Comparison of ENCODE assay signal across 8 cellular contexts in the genomic region with DNA sequence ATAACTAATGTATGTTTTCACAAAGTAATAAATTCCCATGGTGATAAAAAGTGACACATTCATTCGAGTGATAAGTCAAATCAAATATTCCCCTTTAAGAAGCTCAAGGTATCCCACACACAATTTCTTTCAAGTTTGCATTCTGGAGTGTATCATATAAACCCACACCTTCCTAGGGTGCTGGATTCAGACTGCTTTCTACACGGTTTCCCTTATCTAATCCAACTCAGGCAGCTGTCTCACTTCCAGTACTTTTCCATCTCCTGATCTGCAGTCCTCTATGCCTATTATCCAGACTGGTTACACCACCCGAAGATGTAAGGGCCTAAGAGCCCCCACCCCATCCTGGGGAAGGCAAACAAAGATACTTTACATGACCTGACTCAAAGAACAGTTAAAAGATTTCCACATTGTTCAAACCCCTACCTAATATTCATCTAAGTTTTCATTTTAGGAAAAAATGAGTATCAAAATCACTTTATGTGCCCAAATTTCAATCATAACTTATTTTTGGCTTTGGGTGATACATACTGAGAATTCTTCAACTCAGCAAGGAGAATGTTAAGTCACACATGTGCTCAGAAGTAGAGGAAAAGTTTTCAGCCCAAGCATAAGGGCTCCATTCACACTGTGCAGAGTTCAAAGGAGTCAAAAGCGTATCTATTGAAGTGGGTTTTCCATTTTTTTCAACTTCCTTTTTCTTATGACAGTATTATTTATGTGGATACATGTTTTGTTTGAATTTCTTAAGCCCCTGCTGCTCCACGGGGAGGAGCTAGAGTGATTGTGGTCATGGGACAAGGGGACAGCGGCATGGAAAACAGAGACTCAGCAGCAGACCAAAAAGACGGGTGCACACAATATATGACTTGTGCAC. TPM values are rescaled to one million over a fixed set of nuclear protein-coding genes. Genes with fewer than 3 reads are reported as not detected.
A peak's percentile ranks its signal among the peaks of the same experiment; 100 is the strongest.
DNase-seq lines count a peak whose midpoint lies in the region; ATAC-seq and TF ChIP-seq lines count a peak whose summit lies in the region.

No MANE protein-coding gene starts in this region.

- H3K4me3 Mint-ChIP-seq in memory B cell: peak overlapping the region; percentile 51

- no peaks in the 10 kb centered on the region for H3K27me3 Mint-ChIP-seq in memory B cell

- peak; percentile 18 for TF ChIP-seq CTCF in cardiac muscle cell (IDR thresholded peaks at IDR 0.05; ENCODE audit: low read depth, low read length)
- TF ChIP-seq CTCF in brain microvascular endothelial cell (IDR thresholded peaks at IDR 0.05; ENCODE audit: low read depth, low read length, missing control alignments): peak; percentile 38

- in situ Hi-C loops in brain microvascular endothelial cell (cut with HindIII; ENCODE audit: low pct_ligation_motif_present, low sequenced_read_pairs): no loop called here

- peak overlapping the region; percentile 100 for H3K27ac ChIP-seq in cardiac muscle cell
- H3K27ac ChIP-seq in brain microvascular endothelial cell: peak overlapping the region; percentile 98
- H3K27ac ChIP-seq in temporal lobe (ENCODE audit: low read depth, low read length): peak overlapping the region; percentile 94

- no peaks in the 10 kb centered on the region for H3K9me3 Mint-ChIP-seq in memory B cell

- peaks cover 71% of the 10 kb centered on the region for H3K4me1 ChIP-seq in cardiac muscle cell (ENCODE audit: low read depth)

- peak overlapping the region; percentile 58 for H3K27ac Mint-ChIP-seq in memory B cell

- H3K9me3 ChIP-seq in cardiac muscle cell (ENCODE audit: low read depth): no peaks in the 10 kb centered on the region

- H3K36me3 Mint-ChIP-seq in memory B cell: peaks cover 7% of the 10 kb centered on the region

- DNase-seq in cardiac muscle cell (ENCODE audit: low read depth in 1 of 2, low spot score in 1 of 2) (peak; percentile 29 to 59), Right ventricle myocardium inferior (ENCODE audit: missing footprints) (no peak), RPMI7951 (ENCODE audit: low read depth) (peak; percentile 58), brain microvascular endothelial cell (no peak), memory B cell (ENCODE audit: low spot score in 2 of 2) (no peak), kidney tubule cell (ENCODE audit: low spot score) (no peak), ureter (ENCODE audit: low spot score) (no peak)

- H3K4me1 Mint-ChIP-seq in memory B cell: peaks cover 36% of the 10 kb centered on the region

- ATAC-seq in Right ventricle myocardium inferior: no peak
- peak; percentile 15 for ATAC-seq in memory B cell (ENCODE audit: low read depth)

- no peaks in the 10 kb centered on the region for H3K36me3 ChIP-seq in cardiac muscle cell
- peaks cover 4% of the 10 kb centered on the region for H3K36me3 ChIP-seq in brain microvascular endothelial cell (replicated peaks)

- H3K27me3 ChIP-seq in cardiac muscle cell (no peaks in the 10 kb centered on the region), brain microvascular endothelial cell (replicated peaks) (no peaks in the 10 kb centered on the region)

- H3K4me3 ChIP-seq in cardiac muscle cell (no peak overlapping the region), brain microvascular endothelial cell (ENCODE audit: low read depth, low read length) (no peak overlapping the region)

- intact Hi-C loops in Right ventricle myocardium inferior (cut with DNase I): loop anchor here (2.0 to 5.0 kb wide), 2 partner anchors 41 to 98 kb away; a partner anchor contains a TSS

RNA-seq across cellular contexts. Expression of a gene that starts 41.8 kb away (rescaled TPM):
- total RNA-seq in cardiac muscle cell (48.0 and 65.4 TPM in 2 replicates), Right ventricle myocardium inferior (76.4 TPM), temporal lobe (139 TPM), ureter (167 TPM)
- polyA plus RNA-seq in cardiac muscle cell: 67.5 and 72.5 TPM in 2 replicates
- total RNA-seq in RPMI7951 (2014; rRNA removed; shearing (Covaris generic)): 84.3 and 91.2 TPM in 2 replicates

RNA-seq across cellular contexts. Expression of a gene that starts 55.9 kb away (rescaled TPM):
- total RNA-seq in cardiac muscle cell (1.4 and 2.9 TPM in 2 replicates), Right ventricle myocardium inferior (4.9 TPM), temporal lobe (1.2 TPM), ureter (4.3 TPM)
- polyA plus RNA-seq in cardiac muscle cell: 2.7 and 3.5 TPM in 2 replicates
- total RNA-seq in RPMI7951 (2014; rRNA removed; shearing (Covaris generic)): 0.88 and 1.7 TPM in 2 replicates

Comparison
In these comparisons a context has a peak if more than half of its experiments do, and no peak if none do; other contexts are left out.
1. DNase-seq: peak in cardiac muscle cell (2 of 2) and RPMI7951 (single experiment); none in Right ventricle myocardium inferior (single experiment), brain microvascular endothelial cell (single experiment), memory B cell (0 of 2), kidney tubule cell (single experiment) and ureter (single experiment).
2. Peak in every context shown above with its lines, with median percentiles within 50 percentile points of each other: H3K27ac ChIP-seq.